9 cellular contexts compared by ENCODE assay signal in genomic region chr15:92887869-92888268, GRCh38. TPM values are rescaled to one million over a fixed set of nuclear protein-coding genes. Genes with fewer than 3 reads are reported as not detected.
DNase-seq lines count a peak whose midpoint lies in the region; ATAC-seq and TF ChIP-seq lines count a peak whose summit lies in the region.
"Had no signal": no experiment of that assay in that cellular context is flagged by ENCODE, and none has a peak within 500 bp of the region (broad histone marks: within the 10 kb centered on the region; RNA-seq: fewer than 3 reads in every experiment).

No MANE protein-coding gene starts in this region.

- peaks cover 94% of the 10 kb centered on the region for H3K36me3 Mint-ChIP-seq in Calu3 (ENCODE audit: insufficient read depth, unreplicated experiment)
- H3K36me3 Mint-ChIP-seq in T-cell = peaks cover 76% of the 10 kb centered on the region

- DNase-seq in Calu3 = no peak
- DNase-seq in T-cell = no peak
- DNase-seq in esophagus muscularis mucosa (ENCODE audit: extremely low spot score) = no peak
- no peak for DNase-seq in retinal pigment epithelial cell (ENCODE audit: low read depth)
- DNase-seq in stimulated activated naive CD4-positive, alpha-beta T cell (lab: John Stamatoyannopoulos, UW) = no peak
- DNase-seq in NCI-H2171 (lab: John Stamatoyannopoulos, UW) = no peak
- DNase-seq in NCI-H69 (lab: John Stamatoyannopoulos, UW) = no peak
- DNase-seq: stimulated activated CD4-positive, alpha-beta T cell treated with anti-CD3 and anti-CD28 coated beads, Interleukin-15, amount 100 ng/mL, for 24 hours had no signal

- H3K4me1 ChIP-seq in esophagus muscularis mucosa = peaks cover 39 to 72% (median 63%) of the 10 kb centered on the region in 4 donors

- H3K9me3 Mint-ChIP-seq in Calu3 (ENCODE audit: low read depth, unreplicated experiment) (no peaks in the 10 kb centered on the region), T-cell (no peaks in the 10 kb centered on the region)

- H3K4me1 Mint-ChIP-seq in Calu3 (ENCODE audit: low read depth, unreplicated experiment) (peaks cover 30% of the 10 kb centered on the region), T-cell (peaks cover 62 to 81% (median 65%) of the 10 kb centered on the region in 3 donors)

- H3K27me3 Mint-ChIP-seq in Calu3 (ENCODE audit: unreplicated experiment) (peaks cover under 1% of the 10 kb centered on the region), T-cell (no peaks in the 10 kb centered on the region)

- H3K4me3 Mint-ChIP-seq in Calu3 (ENCODE audit: low read depth, unreplicated experiment) (peak overlapping the region; percentile 68), T-cell (peak overlapping the region; percentile 61 to 93 (median 67))

- H3K27ac ChIP-seq in esophagus muscularis mucosa (replicated peaks in 1 of 4) = peak overlapping the region; percentile 23 to 100 (median 100)

- TF ChIP-seq EP300 in esophagus muscularis mucosa (IDR thresholded peaks at IDR 0.05) = no peak

- TF ChIP-seq CTCF in Calu3 (IDR thresholded peaks at IDR 0.05; ENCODE audit: unreplicated experiment) (no peak), esophagus muscularis mucosa (IDR thresholded peaks at IDR 0.05) (no peak), retinal pigment epithelial cell (conservative IDR thresholded peaks at IDR 0.05; ENCODE audit: low read depth, low read length) (no peak)

- no peaks in the 10 kb centered on the region for H3K9me3 ChIP-seq in esophagus muscularis mucosa

- peaks cover 17 to 61% (median 40%) of the 10 kb centered on the region in 4 donors for H3K36me3 ChIP-seq in esophagus muscularis mucosa

- no peak for ATAC-seq in T-cell (replicated peaks in 1 of 4)
- ATAC-seq in GM18520 (IDR thresholded peaks at IDR 0.05; ENCODE audit: unreplicated experiment) = no peak

- no peaks in the 10 kb centered on the region for H3K27me3 ChIP-seq in esophagus muscularis mucosa

- peak overlapping the region; percentile 12 to 98 (median 96) for H3K4me3 ChIP-seq in esophagus muscularis mucosa
- peak overlapping the region; percentile 26 for H3K4me3 ChIP-seq in retinal pigment epithelial cell (ENCODE audit: low read length)

- POLR2A ChIA-PET in T-cell (lab: Charles Lee) = interaction anchor here (0.6 to 8.5 kb wide), 5 partner anchors 7 to 77 kb away, joined by 3 to 372 read pairs (median 7); partner anchors contain the start of gene CHD2 (in 1 of the 2)

- no TSS peak for BruUV-seq in Calu3 (replicated peaks; lab: Mats Ljungman, UMichigan)

- H3K27ac Mint-ChIP-seq in Calu3 (ENCODE audit: unreplicated experiment) (no peak overlapping the region), T-cell (peak overlapping the region; percentile 70 to 71)

- intact Hi-C loops in Calu3 (cut with micrococcal nuclease; ENCODE audit: unreplicated experiment) (no loop called here), esophagus muscularis mucosa (cut with DNase I) (no loop called here)

- CTCF ChIA-PET in Calu3 (lab: Charles Lee) (interaction anchor here (1.3 kb wide), 1 partner anchor 84 kb away, joined by 3 read pairs; no protein-coding TSS in a partner anchor), T-cell (lab: Charles Lee) (interaction anchor here (1.0 to 6.7 kb wide), 4 partner anchors 12 to 78 kb away, joined by 3 to 59 read pairs (median 22); partner anchors contain the start of gene CHD2 (in 2 of the 2))

- TF ChIP-seq POLR2A in esophagus muscularis mucosa (IDR thresholded peaks at IDR 0.05; ENCODE audit: low read depth) = no peak

- WGBS in esophagus muscularis mucosa = 36% methylated on average over 3 of the region's 3 CpGs

RNA-seq across cellular contexts. Expression of gene CHD2, which starts 12.3 kb away (rescaled TPM):
- total RNA-seq in Calu3 (2022) (127 and 140 TPM in 2 replicates), T-cell (100 to 1,000 TPM; 231 to 506 (median 266) TPM), esophagus muscularis mucosa (10 to 100 TPM; 54.3 to 86.0 (median 62.8) TPM)
